ENCODE assay signal across 2 cellular contexts in the genomic region with DNA sequence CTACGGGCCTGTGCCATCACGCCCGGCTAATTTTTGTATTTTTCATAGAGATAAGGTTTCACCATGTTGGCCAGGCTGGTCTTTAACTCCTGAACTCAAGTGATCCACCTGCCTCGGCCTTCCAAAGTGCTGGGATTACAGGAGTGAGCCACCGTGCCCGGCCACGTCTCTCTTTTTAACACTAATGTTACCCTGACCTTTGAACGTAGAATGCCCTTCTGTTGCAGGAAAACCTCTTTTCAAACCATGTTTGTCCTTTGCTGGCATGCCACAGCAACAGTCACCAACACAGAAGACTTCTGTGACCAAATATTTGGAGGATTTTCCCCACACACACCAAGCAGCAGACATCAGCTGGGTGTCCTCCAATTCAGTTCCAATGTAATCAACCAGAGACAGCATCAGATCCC.
TF ChIP-seq lines count a peak whose summit lies in the region.

No MANE protein-coding gene starts in this region.

TF ChIP-seq in WTC11, 78 proteins besides CTCF, POLR2A, EP300 and RAD21:
- TF ChIP-seq GABPB1 (CRISPR knock-in tag; IDR thresholded peaks at IDR 0.05): 0 out of 2 replicates have a peak, but pooled peaks have one; percentile 20
- TF ChIP-seq, protein P1, sequence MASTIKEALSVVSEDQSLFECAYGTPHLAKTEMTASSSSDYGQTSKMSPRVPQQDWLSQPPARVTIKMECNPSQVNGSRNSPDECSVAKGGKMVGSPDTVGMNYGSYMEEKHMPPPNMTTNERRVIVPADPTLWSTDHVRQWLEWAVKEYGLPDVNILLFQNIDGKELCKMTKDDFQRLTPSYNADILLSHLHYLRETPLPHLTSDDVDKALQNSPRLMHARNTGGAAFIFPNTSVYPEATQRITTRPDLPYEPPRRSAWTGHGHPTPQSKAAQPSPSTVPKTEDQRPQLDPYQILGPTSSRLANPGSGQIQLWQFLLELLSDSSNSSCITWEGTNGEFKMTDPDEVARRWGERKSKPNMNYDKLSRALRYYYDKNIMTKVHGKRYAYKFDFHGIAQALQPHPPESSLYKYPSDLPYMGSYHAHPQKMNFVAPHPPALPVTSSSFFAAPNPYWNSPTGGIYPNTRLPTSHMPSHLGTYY (CRISPR knock-in tag; IDR thresholded peaks at IDR 0.05): no peak

TF ChIP-seq in HepG2, 621 proteins besides CTCF, POLR2A, EP300 and RAD21 (continues in another document):
- TF ChIP-seq ELF3 (CRISPR knock-in tag; IDR thresholded peaks at IDR 0.05) (peak; percentile 59), LCORL (IDR thresholded peaks at IDR 0.05) (peak; percentile 70; the same call in 1 of the 2 replicates), LCORL (CRISPR knock-in tag; IDR thresholded peaks at IDR 0.05) (peak; percentile 63), MED1 (CRISPR knock-in tag; IDR thresholded peaks at IDR 0.05) (peak; percentile 68), ZNF737 (CRISPR knock-in tag; IDR thresholded peaks at IDR 0.05; ENCODE audit: borderline replicate concordance) (no peak), ZNF724P (CRISPR knock-in tag; IDR thresholded peaks at IDR 0.05; ENCODE audit: borderline replicate concordance) (peak; percentile 42; the same call in 1 of the 2 replicates), ZNF33A (CRISPR knock-in tag; IDR thresholded peaks at IDR 0.05; ENCODE audit: borderline replicate concordance) (no peak), MEF2D (CRISPR knock-in tag; IDR thresholded peaks at IDR 0.05) (no peak), FOXC1 (CRISPR knock-in tag; IDR thresholded peaks at IDR 0.05; ENCODE audit: borderline replicate concordance) (peak; percentile 46; the same call in 1 of the 2 replicates), NR2F1 (CRISPR knock-in tag; IDR thresholded peaks at IDR 0.05) (peak; percentile 42 to 67; a peak in 3 of 4 replicates), NCOA2 (CRISPR knock-in tag; IDR thresholded peaks at IDR 0.05) (0 out of 2 replicates have a peak, but pooled peaks have one; percentile 11), MIER2 (CRISPR knock-in tag; IDR thresholded peaks at IDR 0.05) (no peak), KDM6A (CRISPR knock-in tag; IDR thresholded peaks at IDR 0.05; ENCODE audit: low read depth) (peak; percentile 50; the same call in 1 of the 2 replicates), DMAP1 (CRISPR knock-in tag; IDR thresholded peaks at IDR 0.05) (peak; percentile 24; the same call in 1 of the 2 replicates), CBFB (CRISPR knock-in tag; IDR thresholded peaks at IDR 0.05) (no peak), PHF21A (CRISPR knock-in tag; IDR thresholded peaks at IDR 0.05) (peak; percentile 64; the same call in 1 of the 2 replicates), ZNF644 (CRISPR knock-in tag; IDR thresholded peaks at IDR 0.05; ENCODE audit: low read depth) (0 out of 2 replicates have a peak, but pooled peaks have one; percentile 26), RBM22 (optimal IDR thresholded peaks at IDR 0.05; ENCODE audit: low read length) (peak; percentile 74), KLF9 (CRISPR knock-in tag; IDR thresholded peaks at IDR 0.05; ENCODE audit: low read depth) (no peak), GZF1 (CRISPR knock-in tag; IDR thresholded peaks at IDR 0.05) (0 out of 2 replicates have a peak, but pooled peaks have one; percentile 55), SMAD3 (CRISPR knock-in tag; IDR thresholded peaks at IDR 0.05) (no peak), ISL2 (CRISPR knock-in tag; IDR thresholded peaks at IDR 0.05) (peak; percentile 50; the same call in 1 of the 2 replicates), ZFY (CRISPR knock-in tag; IDR thresholded peaks at IDR 0.05) (peak; percentile 50; the same call in 1 of the 2 replicates), ZNF317 (CRISPR knock-in tag; IDR thresholded peaks at IDR 0.05) (peak; percentile 22; the same call in 1 of the 2 replicates), ZSCAN9 (CRISPR knock-in tag; IDR thresholded peaks at IDR 0.05; ENCODE audit: borderline replicate concordance) (no peak), ZFP37 (CRISPR knock-in tag; IDR thresholded peaks at IDR 0.05; ENCODE audit: borderline replicate concordance) (no peak), CBX5 (CRISPR knock-in tag; IDR thresholded peaks at IDR 0.05; ENCODE audit: borderline replicate concordance) (peak; percentile 55)
- TF ChIP-seq, protein P2, sequence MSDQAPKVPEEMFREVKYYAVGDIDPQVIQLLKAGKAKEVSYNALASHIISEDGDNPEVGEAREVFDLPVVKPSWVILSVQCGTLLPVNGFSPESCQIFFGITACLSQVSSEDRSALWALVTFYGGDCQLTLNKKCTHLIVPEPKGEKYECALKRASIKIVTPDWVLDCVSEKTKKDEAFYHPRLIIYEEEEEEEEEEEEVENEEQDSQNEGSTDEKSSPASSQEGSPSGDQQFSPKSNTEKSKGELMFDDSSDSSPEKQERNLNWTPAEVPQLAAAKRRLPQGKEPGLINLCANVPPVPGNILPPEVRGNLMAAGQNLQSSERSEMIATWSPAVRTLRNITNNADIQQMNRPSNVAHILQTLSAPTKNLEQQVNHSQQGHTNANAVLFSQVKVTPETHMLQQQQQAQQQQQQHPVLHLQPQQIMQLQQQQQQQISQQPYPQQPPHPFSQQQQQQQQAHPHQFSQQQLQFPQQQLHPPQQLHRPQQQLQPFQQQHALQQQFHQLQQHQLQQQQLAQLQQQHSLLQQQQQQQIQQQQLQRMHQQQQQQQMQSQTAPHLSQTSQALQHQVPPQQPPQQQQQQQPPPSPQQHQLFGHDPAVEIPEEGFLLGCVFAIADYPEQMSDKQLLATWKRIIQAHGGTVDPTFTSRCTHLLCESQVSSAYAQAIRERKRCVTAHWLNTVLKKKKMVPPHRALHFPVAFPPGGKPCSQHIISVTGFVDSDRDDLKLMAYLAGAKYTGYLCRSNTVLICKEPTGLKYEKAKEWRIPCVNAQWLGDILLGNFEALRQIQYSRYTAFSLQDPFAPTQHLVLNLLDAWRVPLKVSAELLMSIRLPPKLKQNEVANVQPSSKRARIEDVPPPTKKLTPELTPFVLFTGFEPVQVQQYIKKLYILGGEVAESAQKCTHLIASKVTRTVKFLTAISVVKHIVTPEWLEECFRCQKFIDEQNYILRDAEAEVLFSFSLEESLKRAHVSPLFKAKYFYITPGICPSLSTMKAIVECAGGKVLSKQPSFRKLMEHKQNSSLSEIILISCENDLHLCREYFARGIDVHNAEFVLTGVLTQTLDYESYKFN (CRISPR knock-in tag; conservative IDR thresholded peaks at IDR 0.05): peak; percentile 61
- TF ChIP-seq, protein P3, sequence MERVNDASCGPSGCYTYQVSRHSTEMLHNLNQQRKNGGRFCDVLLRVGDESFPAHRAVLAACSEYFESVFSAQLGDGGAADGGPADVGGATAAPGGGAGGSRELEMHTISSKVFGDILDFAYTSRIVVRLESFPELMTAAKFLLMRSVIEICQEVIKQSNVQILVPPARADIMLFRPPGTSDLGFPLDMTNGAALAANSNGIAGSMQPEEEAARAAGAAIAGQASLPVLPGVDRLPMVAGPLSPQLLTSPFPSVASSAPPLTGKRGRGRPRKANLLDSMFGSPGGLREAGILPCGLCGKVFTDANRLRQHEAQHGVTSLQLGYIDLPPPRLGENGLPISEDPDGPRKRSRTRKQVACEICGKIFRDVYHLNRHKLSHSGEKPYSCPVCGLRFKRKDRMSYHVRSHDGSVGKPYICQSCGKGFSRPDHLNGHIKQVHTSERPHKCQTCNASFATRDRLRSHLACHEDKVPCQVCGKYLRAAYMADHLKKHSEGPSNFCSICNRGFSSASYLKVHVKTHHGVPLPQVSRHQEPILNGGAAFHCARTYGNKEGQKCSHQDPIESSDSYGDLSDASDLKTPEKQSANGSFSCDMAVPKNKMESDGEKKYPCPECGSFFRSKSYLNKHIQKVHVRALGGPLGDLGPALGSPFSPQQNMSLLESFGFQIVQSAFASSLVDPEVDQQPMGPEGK (CRISPR knock-in tag; IDR thresholded peaks at IDR 0.05): 0 out of 2 replicates have a peak, but pooled peaks have one; percentile 7
- TF ChIP-seq, protein P4, sequence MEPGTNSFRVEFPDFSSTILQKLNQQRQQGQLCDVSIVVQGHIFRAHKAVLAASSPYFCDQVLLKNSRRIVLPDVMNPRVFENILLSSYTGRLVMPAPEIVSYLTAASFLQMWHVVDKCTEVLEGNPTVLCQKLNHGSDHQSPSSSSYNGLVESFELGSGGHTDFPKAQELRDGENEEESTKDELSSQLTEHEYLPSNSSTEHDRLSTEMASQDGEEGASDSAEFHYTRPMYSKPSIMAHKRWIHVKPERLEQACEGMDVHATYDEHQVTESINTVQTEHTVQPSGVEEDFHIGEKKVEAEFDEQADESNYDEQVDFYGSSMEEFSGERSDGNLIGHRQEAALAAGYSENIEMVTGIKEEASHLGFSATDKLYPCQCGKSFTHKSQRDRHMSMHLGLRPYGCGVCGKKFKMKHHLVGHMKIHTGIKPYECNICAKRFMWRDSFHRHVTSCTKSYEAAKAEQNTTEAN (CRISPR knock-in tag; conservative IDR thresholded peaks at IDR 0.05): peak; percentile 52; the same call in 1 of the 2 replicates
- TF ChIP-seq, protein P5, sequence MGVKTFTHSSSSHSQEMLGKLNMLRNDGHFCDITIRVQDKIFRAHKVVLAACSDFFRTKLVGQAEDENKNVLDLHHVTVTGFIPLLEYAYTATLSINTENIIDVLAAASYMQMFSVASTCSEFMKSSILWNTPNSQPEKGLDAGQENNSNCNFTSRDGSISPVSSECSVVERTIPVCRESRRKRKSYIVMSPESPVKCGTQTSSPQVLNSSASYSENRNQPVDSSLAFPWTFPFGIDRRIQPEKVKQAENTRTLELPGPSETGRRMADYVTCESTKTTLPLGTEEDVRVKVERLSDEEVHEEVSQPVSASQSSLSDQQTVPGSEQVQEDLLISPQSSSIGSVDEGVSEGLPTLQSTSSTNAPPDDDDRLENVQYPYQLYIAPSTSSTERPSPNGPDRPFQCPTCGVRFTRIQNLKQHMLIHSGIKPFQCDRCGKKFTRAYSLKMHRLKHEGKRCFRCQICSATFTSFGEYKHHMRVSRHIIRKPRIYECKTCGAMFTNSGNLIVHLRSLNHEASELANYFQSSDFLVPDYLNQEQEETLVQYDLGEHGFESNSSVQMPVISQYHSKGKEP (CRISPR knock-in tag; IDR thresholded peaks at IDR 0.05): 0 out of 2 replicates have a peak, but pooled peaks have one; percentile 28
- TF ChIP-seq, protein P6, sequence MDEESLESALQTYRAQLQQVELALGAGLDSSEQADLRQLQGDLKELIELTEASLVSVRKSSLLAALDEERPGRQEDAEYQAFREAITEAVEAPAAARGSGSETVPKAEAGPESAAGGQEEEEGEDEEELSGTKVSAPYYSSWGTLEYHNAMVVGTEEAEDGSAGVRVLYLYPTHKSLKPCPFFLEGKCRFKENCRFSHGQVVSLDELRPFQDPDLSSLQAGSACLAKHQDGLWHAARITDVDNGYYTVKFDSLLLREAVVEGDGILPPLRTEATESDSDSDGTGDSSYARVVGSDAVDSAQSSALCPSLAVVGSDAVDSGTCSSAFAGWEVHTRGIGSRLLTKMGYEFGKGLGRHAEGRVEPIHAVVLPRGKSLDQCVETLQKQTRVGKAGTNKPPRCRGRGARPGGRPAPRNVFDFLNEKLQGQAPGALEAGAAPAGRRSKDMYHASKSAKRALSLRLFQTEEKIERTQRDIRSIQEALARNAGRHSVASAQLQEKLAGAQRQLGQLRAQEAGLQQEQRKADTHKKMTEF (CRISPR knock-in tag; IDR thresholded peaks at IDR 0.05): peak; percentile 46
- TF ChIP-seq, protein P7, sequence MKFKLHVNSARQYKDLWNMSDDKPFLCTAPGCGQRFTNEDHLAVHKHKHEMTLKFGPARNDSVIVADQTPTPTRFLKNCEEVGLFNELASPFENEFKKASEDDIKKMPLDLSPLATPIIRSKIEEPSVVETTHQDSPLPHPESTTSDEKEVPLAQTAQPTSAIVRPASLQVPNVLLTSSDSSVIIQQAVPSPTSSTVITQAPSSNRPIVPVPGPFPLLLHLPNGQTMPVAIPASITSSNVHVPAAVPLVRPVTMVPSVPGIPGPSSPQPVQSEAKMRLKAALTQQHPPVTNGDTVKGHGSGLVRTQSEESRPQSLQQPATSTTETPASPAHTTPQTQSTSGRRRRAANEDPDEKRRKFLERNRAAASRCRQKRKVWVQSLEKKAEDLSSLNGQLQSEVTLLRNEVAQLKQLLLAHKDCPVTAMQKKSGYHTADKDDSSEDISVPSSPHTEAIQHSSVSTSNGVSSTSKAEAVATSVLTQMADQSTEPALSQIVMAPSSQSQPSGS (CRISPR knock-in tag; IDR thresholded peaks at IDR 0.05): peak; percentile 32; the same call in 1 of the 2 replicates
- TF ChIP-seq, protein P8, sequence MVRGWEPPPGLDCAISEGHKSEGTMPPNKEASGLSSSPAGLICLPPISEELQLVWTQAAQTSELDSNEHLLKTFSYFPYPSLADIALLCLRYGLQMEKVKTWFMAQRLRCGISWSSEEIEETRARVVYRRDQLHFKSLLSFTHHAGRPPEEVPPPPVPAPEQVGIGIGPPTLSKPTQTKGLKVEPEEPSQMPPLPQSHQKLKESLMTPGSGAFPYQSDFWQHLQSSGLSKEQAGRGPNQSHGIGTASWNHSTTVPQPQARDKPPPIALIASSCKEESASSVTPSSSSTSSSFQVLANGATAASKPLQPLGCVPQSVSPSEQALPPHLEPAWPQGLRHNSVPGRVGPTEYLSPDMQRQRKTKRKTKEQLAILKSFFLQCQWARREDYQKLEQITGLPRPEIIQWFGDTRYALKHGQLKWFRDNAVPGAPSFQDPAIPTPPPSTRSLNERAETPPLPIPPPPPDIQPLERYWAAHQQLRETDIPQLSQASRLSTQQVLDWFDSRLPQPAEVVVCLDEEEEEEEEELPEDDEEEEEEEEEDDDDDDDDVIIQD (CRISPR knock-in tag; IDR thresholded peaks at IDR 0.05; ENCODE audit: low read depth): no peak
- TF ChIP-seq, protein P9, sequence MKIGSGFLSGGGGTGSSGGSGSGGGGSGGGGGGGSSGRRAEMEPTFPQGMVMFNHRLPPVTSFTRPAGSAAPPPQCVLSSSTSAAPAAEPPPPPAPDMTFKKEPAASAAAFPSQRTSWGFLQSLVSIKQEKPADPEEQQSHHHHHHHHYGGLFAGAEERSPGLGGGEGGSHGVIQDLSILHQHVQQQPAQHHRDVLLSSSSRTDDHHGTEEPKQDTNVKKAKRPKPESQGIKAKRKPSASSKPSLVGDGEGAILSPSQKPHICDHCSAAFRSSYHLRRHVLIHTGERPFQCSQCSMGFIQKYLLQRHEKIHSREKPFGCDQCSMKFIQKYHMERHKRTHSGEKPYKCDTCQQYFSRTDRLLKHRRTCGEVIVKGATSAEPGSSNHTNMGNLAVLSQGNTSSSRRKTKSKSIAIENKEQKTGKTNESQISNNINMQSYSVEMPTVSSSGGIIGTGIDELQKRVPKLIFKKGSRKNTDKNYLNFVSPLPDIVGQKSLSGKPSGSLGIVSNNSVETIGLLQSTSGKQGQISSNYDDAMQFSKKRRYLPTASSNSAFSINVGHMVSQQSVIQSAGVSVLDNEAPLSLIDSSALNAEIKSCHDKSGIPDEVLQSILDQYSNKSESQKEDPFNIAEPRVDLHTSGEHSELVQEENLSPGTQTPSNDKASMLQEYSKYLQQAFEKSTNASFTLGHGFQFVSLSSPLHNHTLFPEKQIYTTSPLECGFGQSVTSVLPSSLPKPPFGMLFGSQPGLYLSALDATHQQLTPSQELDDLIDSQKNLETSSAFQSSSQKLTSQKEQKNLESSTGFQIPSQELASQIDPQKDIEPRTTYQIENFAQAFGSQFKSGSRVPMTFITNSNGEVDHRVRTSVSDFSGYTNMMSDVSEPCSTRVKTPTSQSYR (CRISPR knock-in tag; IDR thresholded peaks at IDR 0.05; ENCODE audit: borderline replicate concordance): no peak
